ENCODE assay signal across 15 cellular contexts in the genomic region with DNA sequence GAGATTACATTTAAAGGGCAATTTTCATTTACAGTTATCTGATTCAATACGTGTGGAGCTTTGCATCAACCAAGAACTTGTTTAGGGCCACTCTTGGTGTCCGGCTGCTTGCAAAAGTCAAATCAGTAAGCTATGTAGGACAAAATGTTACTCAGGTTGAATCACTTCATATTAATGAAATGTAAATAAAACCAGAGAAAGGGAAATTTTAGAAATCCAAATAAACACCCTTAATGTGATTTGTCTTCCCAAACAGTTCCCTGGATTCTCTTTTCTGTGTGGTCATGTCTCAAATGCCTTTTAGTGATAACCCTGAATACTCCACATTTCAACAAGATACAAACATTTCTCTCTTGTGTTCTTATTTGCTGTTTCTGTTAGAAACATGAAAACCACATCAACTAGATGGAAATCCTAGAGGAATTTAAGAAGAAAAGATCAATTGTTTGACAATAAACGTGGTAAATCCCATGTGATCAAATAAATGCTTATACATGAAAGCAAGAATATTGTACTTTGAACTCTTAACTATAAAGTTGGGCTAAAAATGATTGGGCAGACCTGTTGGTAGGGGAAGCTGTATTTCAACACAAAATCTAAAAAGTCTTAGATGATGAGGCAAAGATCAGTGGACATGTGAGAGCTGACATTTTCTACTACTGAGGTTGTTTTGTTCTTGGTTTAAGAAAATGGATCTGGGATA.
DNase-seq lines count a peak whose midpoint lies in the region; ATAC-seq, FAIRE-seq and TF ChIP-seq lines count a peak whose summit lies in the region.
"Had no signal": no experiment of that assay in that cellular context is flagged by ENCODE, and none has a peak within 500 bp of the region (broad histone marks: within the 10 kb centered on the region; RNA-seq: fewer than 3 reads in every experiment).

No MANE protein-coding gene starts in this region.

- H3K9me3 Mint-ChIP-seq in memory B cell (no peaks in the 10 kb centered on the region), type B pancreatic cell (no peaks in the 10 kb centered on the region)
- H3K9me3 Mint-ChIP-seq in stimulated activated naive B cell treated with anti-CD40 and anti-IgM and Interleukin-4, amounts not matched to agents 10 μg/mL and 1 μg/mL and 100 μg/mL, for 72 hours = no peaks in the 10 kb centered on the region

- H3K27me3 Mint-ChIP-seq in memory B cell (no peaks in the 10 kb centered on the region), type B pancreatic cell (no peaks in the 10 kb centered on the region)
- H3K27me3 Mint-ChIP-seq in stimulated activated naive B cell treated with anti-CD40 and anti-IgM and Interleukin-4, amounts not matched to agents 10 μg/mL and 1 μg/mL and 100 μg/mL, for 72 hours = peaks cover 0 to 4% of the 10 kb centered on the region in 2 donors

- BruUV-seq in HepG2 (replicated peaks; lab: Mats Ljungman, UMichigan) = no TSS peak

- TF ChIP-seq RAD21 in HepG2 (CRISPR knock-in tag; IDR thresholded peaks at IDR 0.05) = no peak

- no peak for FAIRE-seq in HepG2 (lab: Jason Lieb, UNC)

- no peak overlapping the region for H3K4me2 ChIP-seq in HepG2 (ENCODE audit: low read depth, low read length)

- peaks cover 24% of the 10 kb centered on the region for H3K4me1 Mint-ChIP-seq in memory B cell
- peaks cover 18% of the 10 kb centered on the region for H3K4me1 Mint-ChIP-seq in type B pancreatic cell (ENCODE audit: unreplicated experiment)
- peaks cover 0 to 8% of the 10 kb centered on the region in 2 donors for H3K4me1 Mint-ChIP-seq in stimulated activated naive B cell treated with anti-CD40 and anti-IgM and Interleukin-4, amounts not matched to agents 10 μg/mL and 1 μg/mL and 100 μg/mL, for 72 hours

- H3K27ac Mint-ChIP-seq in memory B cell (peak overlapping the region; percentile 42), type B pancreatic cell (peak overlapping the region; percentile 59)
- H3K27ac Mint-ChIP-seq in stimulated activated naive B cell treated with anti-CD40 and anti-IgM and Interleukin-4, amounts not matched to agents 10 μg/mL and 1 μg/mL and 100 μg/mL, for 72 hours = no peak overlapping the region
- H3K27ac Mint-ChIP-seq: naive thymus-derived CD4-positive, alpha-beta T cell had no signal

- DNase-seq in HepG2 (ENCODE audit: low spot score) (peak; percentile 30), right lobe of liver (no peak), brain microvascular endothelial cell (peak; percentile 45), memory B cell (ENCODE audit: low spot score in 2 of 2) (no peak), type B pancreatic cell (ENCODE audit: extremely low spot score, unreplicated experiment) (no peak), GF-D8 (lab: John Stamatoyannopoulos, UW) (no peak), NCI-H510A (lab: John Stamatoyannopoulos, UW) (no peak)
- no peak for DNase-seq in stimulated activated naive B cell treated with anti-CD40 and anti-IgM and Interleukin-4, amounts not matched to agents 10 μg/mL and 1 μg/mL and 100 μg/mL, for 72 hours
- DNase-seq: activated T-cell treated with anti-CD3 and anti-CD28 coated beads for 4 hours; dermis blood vessel endothelial cell; naive thymus-derived CD4-positive, alpha-beta T cell; NCI-H1105 treated with DMSO at 0.1 percent for 48 hours; NCI-H510A treated with DMSO at 0.1 percent for 48 hours; thyroid gland had no signal

- TF ChIP-seq EP300 in HepG2 (IDR thresholded peaks at IDR 0.05; ENCODE audit: low read depth in 2 of 2, low read length in 2 of 2) (no peak), HepG2 (CRISPR knock-in tag; IDR thresholded peaks at IDR 0.05; ENCODE audit: borderline replicate concordance) (no peak)

- in situ Hi-C loops in HepG2 (cut with HindIII; ENCODE audit: extremely low pct_ligation_motif_present, low pct_unique_long_range_greater_than_20kb) (no loop called here), brain microvascular endothelial cell (cut with HindIII; ENCODE audit: low pct_ligation_motif_present, low sequenced_read_pairs) (no loop called here)

- ATAC-seq in HepG2 (no peak), right lobe of liver (no peak), memory B cell (ENCODE audit: low read depth) (no peak)
- ATAC-seq in stimulated activated naive B cell treated with anti-CD40 and anti-IgM and Interleukin-4, amounts not matched to agents 10 μg/mL and 1 μg/mL and 100 μg/mL, for 72 hours (replicated peaks) = no peak
- ATAC-seq: naive thymus-derived CD4-positive, alpha-beta T cell had no signal

- no peak overlapping the region for H3K9ac ChIP-seq in HepG2 (ENCODE audit: insufficient read depth, low read depth, low read length)

- CTCF ChIA-PET in HepG2 (lab: Yijun Ruan, JAX; ENCODE audit: low intra/inter-chr PET ratio, low total read pairs) = no interaction called here

- H3K4me3 Mint-ChIP-seq in memory B cell (no peak overlapping the region), type B pancreatic cell (no peak overlapping the region)
- no peak overlapping the region for H3K4me3 Mint-ChIP-seq in stimulated activated naive B cell treated with anti-CD40 and anti-IgM and Interleukin-4, amounts not matched to agents 10 μg/mL and 1 μg/mL and 100 μg/mL, for 72 hours
- H3K4me3 Mint-ChIP-seq: naive thymus-derived CD4-positive, alpha-beta T cell had no signal

- no peaks in the 10 kb centered on the region for H3K9me3 ChIP-seq in HepG2 (ENCODE audit: low read length)
- H3K9me3 ChIP-seq in right lobe of liver = no peaks in the 10 kb centered on the region
- H3K9me3 ChIP-seq: HAP-1, thyroid gland had no signal

- H3K36me3 Mint-ChIP-seq in memory B cell = no peaks in the 10 kb centered on the region
- H3K36me3 Mint-ChIP-seq in type B pancreatic cell = no peaks in the 10 kb centered on the region
- H3K36me3 Mint-ChIP-seq in stimulated activated naive B cell treated with anti-CD40 and anti-IgM and Interleukin-4, amounts not matched to agents 10 μg/mL and 1 μg/mL and 100 μg/mL, for 72 hours = no peaks in the 10 kb centered on the region

- no peak overlapping the region for H2AFZ ChIP-seq in HepG2 (ENCODE audit: low read length)

- intact Hi-C loops in HepG2 (cut with micrococcal nuclease; ENCODE audit: unreplicated experiment) = no loop called here
- intact Hi-C loops in right lobe of liver (cut with DNase I) = no loop called here

- no peak overlapping the region for H3K4me3 ChIP-seq in HepG2 (replicated peaks in 1 of 3; ENCODE audit: insufficient read depth in 1 of 3, low read depth in 2 of 3, low read length in 3 of 3)
- H3K4me3 ChIP-seq in right lobe of liver = no peak overlapping the region
- H3K4me3 ChIP-seq in brain microvascular endothelial cell (ENCODE audit: low read depth, low read length) = no peak overlapping the region
- H3K4me3 ChIP-seq: HAP-1, thyroid gland had no signal

- POLR2A ChIA-PET in HepG2 (lab: Yijun Ruan, JAX) = no interaction called here

- H3K27ac ChIP-seq in HepG2 (ENCODE audit: extremely low read length, insufficient read depth, low read length) (no peak overlapping the region), right lobe of liver (no peak overlapping the region), brain microvascular endothelial cell (peak overlapping the region; percentile 95)
- H3K27ac ChIP-seq: thyroid gland had no signal

- H3K27me3 ChIP-seq in HepG2 (ENCODE audit: control insufficient read depth in 1 of 2, insufficient read depth in 2 of 2, low read length in 2 of 2) = no peaks in the 10 kb centered on the region
- H3K27me3 ChIP-seq in right lobe of liver = no peaks in the 10 kb centered on the region
- H3K27me3 ChIP-seq in brain microvascular endothelial cell (replicated peaks) = no peaks in the 10 kb centered on the region
- H3K27me3 ChIP-seq: thyroid gland had no signal

- no peak for TF ChIP-seq CTCF in HepG2 (CRISPR knock-in tag; IDR thresholded peaks at IDR 0.05)
- TF ChIP-seq CTCF in right lobe of liver (IDR thresholded peaks at IDR 0.05) = no peak
- no peak for TF ChIP-seq CTCF in brain microvascular endothelial cell (IDR thresholded peaks at IDR 0.05; ENCODE audit: low read depth, low read length, missing control alignments)
- no peak for TF ChIP-seq CTCF in type B pancreatic cell (conservative IDR thresholded peaks at IDR 0.05)

- H4K20me1 ChIP-seq in HepG2 (ENCODE audit: insufficient read depth, low read length) = no peaks in the 10 kb centered on the region

- WGBS in HepG2 (ENCODE audit: low lambda C conversion rate) = 10% methylated on average over 3 of the region's 3 CpGs
- WGBS in right lobe of liver (ENCODE audit: insufficient coverage, low coverage, low lambda C conversion rate, missing lambda C conversion rate) = 61% methylated on average over 3 of the region's 3 CpGs

- no peaks in the 10 kb centered on the region for H3K79me2 ChIP-seq in HepG2 (ENCODE audit: insufficient read depth, low read length)

- no peak for TF ChIP-seq POLR2A in HepG2 (IDR thresholded peaks at IDR 0.05; ENCODE audit: insufficient read depth in 1 of 2, low read depth in 2 of 2, low read length in 2 of 2)
- TF ChIP-seq POLR2A in right lobe of liver (IDR thresholded peaks at IDR 0.05) = no peak

- H3K4me1 ChIP-seq in HepG2 (ENCODE audit: insufficient read depth, low read length) (no peaks in the 10 kb centered on the region), right lobe of liver (no peaks in the 10 kb centered on the region)
- H3K4me1 ChIP-seq: HAP-1, thyroid gland had no signal

- no peaks in the 10 kb centered on the region for H3K36me3 ChIP-seq in HepG2 (replicated peaks in 1 of 2; ENCODE audit: control insufficient read depth in 1 of 2, insufficient read depth in 2 of 2, low read length in 2 of 2)
- H3K36me3 ChIP-seq in right lobe of liver = no peaks in the 10 kb centered on the region
- H3K36me3 ChIP-seq in brain microvascular endothelial cell (replicated peaks) = no peaks in the 10 kb centered on the region
- H3K36me3 ChIP-seq: HAP-1, thyroid gland had no signal

TF ChIP-seq in HepG2, 621 proteins besides CTCF, POLR2A, EP300 and RAD21:
- TF ChIP-seq CREB1 (IDR thresholded peaks at IDR 0.05) = no peak
- TF ChIP-seq CREB1 (CRISPR knock-in tag; IDR thresholded peaks at IDR 0.05) = no peak
- no peak for TF ChIP-seq ZNF761 (CRISPR knock-in tag; conservative IDR thresholded peaks at IDR 0.05)
- TF ChIP-seq ZNF382 (CRISPR knock-in tag; IDR thresholded peaks at IDR 0.05; ENCODE audit: borderline replicate concordance) = no peak

Comparison
In these comparisons a context has a peak if more than half of its experiments do, and no peak if none do; other contexts are left out.
1. DNase-seq: peak in HepG2 (single experiment) and brain microvascular endothelial cell (single experiment); none in right lobe of liver (0 of 3), memory B cell (0 of 2), type B pancreatic cell (single experiment), stimulated activated naive B cell treated with anti-CD40 and anti-IgM and Interleukin-4, amounts not matched to agents 10 μg/mL and 1 μg/mL and 100 μg/mL, for 72 hours (single experiment), GF-D8 (single experiment) and NCI-H510A (single experiment).